ENCODE assay signal across 25 cellular contexts in the genomic region with DNA sequence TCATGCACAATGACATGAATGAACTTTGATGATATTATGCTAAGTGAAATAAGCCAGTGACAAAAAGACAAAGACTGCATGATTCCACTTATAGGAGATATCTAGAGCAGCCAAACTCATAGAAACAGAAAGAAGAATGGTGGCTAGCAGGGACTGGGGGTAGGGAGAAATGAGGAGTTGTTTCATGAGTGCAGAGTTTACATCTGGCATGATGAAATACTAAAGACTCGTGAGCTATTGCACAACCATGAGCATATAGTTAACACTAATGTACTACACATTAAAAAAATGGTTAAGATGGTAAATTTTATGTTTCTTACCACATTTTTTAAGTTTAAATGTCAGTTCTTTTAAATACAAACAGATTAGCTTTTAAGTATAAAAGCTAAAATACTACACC. TPM values are rescaled to one million over a fixed set of nuclear protein-coding genes. Genes with fewer than 3 reads are reported as not detected.
DNase-seq lines count a peak whose midpoint lies in the region; ATAC-seq and TF ChIP-seq lines count a peak whose summit lies in the region.
"Had no signal": no experiment of that assay in that cellular context is flagged by ENCODE, and none has a peak within 500 bp of the region (broad histone marks: within the 10 kb centered on the region; RNA-seq: fewer than 3 reads in every experiment).

No MANE protein-coding gene starts in this region.

- no peaks in the 10 kb centered on the region for H3K36me3 ChIP-seq in SK-N-MC (ENCODE audit: insufficient read depth, low read length)
- H3K36me3 ChIP-seq: colonic mucosa had no signal

- no peaks in the 10 kb centered on the region for H3K9me3 ChIP-seq in SK-N-MC (ENCODE audit: low read depth, low read length)
- H3K9me3 ChIP-seq: colonic mucosa had no signal

- H3K36me3 Mint-ChIP-seq in activated CD4-positive, alpha-beta T cell treated with anti-CD3 and anti-CD28 coated beads for 36 hours (ENCODE audit: low read depth) = no peaks in the 10 kb centered on the region
- H3K36me3 Mint-ChIP-seq: activated CD8-positive, alpha-beta memory T cell treated with anti-CD3 and anti-CD28 coated beads, Interleukin-2, amount 10 ng/mL, durations not matched to agents 7 days and 5 days; activated naive CD8-positive, alpha-beta T cell; memory B cell; naive thymus-derived CD4-positive, alpha-beta T cell had no signal

- no peak overlapping the region for H3K4me3 Mint-ChIP-seq in activated CD4-positive, alpha-beta T cell treated with anti-CD3 and anti-CD28 coated beads for 36 hours
- H3K4me3 Mint-ChIP-seq: activated CD4-positive, alpha-beta T cell treated with anti-CD3 and anti-CD28 coated beads, Interleukin-2, amount 10 ng/mL, durations not matched to agents 24 days and 14 days; activated CD8-positive, alpha-beta memory T cell treated with anti-CD3 and anti-CD28 coated beads, Interleukin-2, amount 10 ng/mL, durations not matched to agents 7 days and 5 days; activated naive CD8-positive, alpha-beta T cell; activated T-helper 1 cell treated with anti-CD3 and anti-CD28 coated beads, Interleukin-12 subunit alpha, Interleukin-12 subunit beta, Interleukin-2, Interleukin-4 antibody, amounts not matched to agents 30 ng/mL and 10 ng/mL and 1 ng/mL, durations not matched to agents 14 hours and 24 hours and 36 hours; memory B cell; naive thymus-derived CD4-positive, alpha-beta T cell had no signal

- H3K27ac ChIP-seq in SK-N-MC = peak overlapping the region; percentile 84
- H3K27ac ChIP-seq: C4-2B, colonic mucosa had no signal

- no peak for ATAC-seq in activated CD4-positive, alpha-beta T cell treated with anti-CD3 and anti-CD28 coated beads for 36 hours
- no peak for ATAC-seq in GM21528 (IDR thresholded peaks at IDR 0.05; ENCODE audit: low FRiP score, unreplicated experiment)
- ATAC-seq: activated CD8-positive, alpha-beta memory T cell treated with anti-CD3 and anti-CD28 coated beads, Interleukin-2, amount 10 ng/mL, durations not matched to agents 7 days and 5 days; naive thymus-derived CD4-positive, alpha-beta T cell; right cardiac atrium had no signal

- CTCF ChIA-PET in activated CD4-positive, alpha-beta T cell treated with anti-CD3 and anti-CD28 coated beads for 36 hours (lab: Charles Lee) = no interaction called here

- H3K4me1 Mint-ChIP-seq in activated CD4-positive, alpha-beta T cell treated with anti-CD3 and anti-CD28 coated beads for 36 hours = no peaks in the 10 kb centered on the region
- H3K4me1 Mint-ChIP-seq: activated CD4-positive, alpha-beta T cell treated with anti-CD3 and anti-CD28 coated beads, Interleukin-2, amount 10 ng/mL, durations not matched to agents 24 days and 14 days; activated CD8-positive, alpha-beta memory T cell treated with anti-CD3 and anti-CD28 coated beads, Interleukin-2, amount 10 ng/mL, durations not matched to agents 7 days and 5 days; memory B cell; naive thymus-derived CD4-positive, alpha-beta T cell had no signal

- no peak overlapping the region for H3K27ac Mint-ChIP-seq in activated CD4-positive, alpha-beta T cell treated with anti-CD3 and anti-CD28 coated beads for 36 hours
- H3K27ac Mint-ChIP-seq: activated CD4-positive, alpha-beta T cell treated with anti-CD3 and anti-CD28 coated beads, Interleukin-2, amount 10 ng/mL, durations not matched to agents 24 days and 14 days; activated CD8-positive, alpha-beta memory T cell treated with anti-CD3 and anti-CD28 coated beads, Interleukin-2, amount 10 ng/mL, durations not matched to agents 7 days and 5 days; activated naive CD8-positive, alpha-beta T cell; activated T-helper 1 cell treated with anti-CD3 and anti-CD28 coated beads, Interleukin-12 subunit alpha, Interleukin-12 subunit beta, Interleukin-2, Interleukin-4 antibody, amounts not matched to agents 30 ng/mL and 10 ng/mL and 1 ng/mL, durations not matched to agents 14 hours and 24 hours and 36 hours; memory B cell; naive thymus-derived CD4-positive, alpha-beta T cell had no signal

- intact Hi-C loops in activated CD4-positive, alpha-beta T cell treated with anti-CD3 and anti-CD28 coated beads for 36 hours (cut with DNase I, micrococcal nuclease) = no loop called here
- intact Hi-C loops in head of caudate nucleus (cut with DNase I) = no loop called here

- no peak for TF ChIP-seq CTCF in AG10803 (conservative IDR thresholded peaks at IDR 0.05; ENCODE audit: low read length)
- TF ChIP-seq CTCF in fibroblast of mammary gland (conservative IDR thresholded peaks at IDR 0.05; ENCODE audit: control insufficient read depth, insufficient read depth, low read depth, low read length) = no peak

- H3K9ac ChIP-seq in SK-N-MC (ENCODE audit: insufficient read length) = no peak overlapping the region

- POLR2A ChIA-PET in activated CD4-positive, alpha-beta T cell treated with anti-CD3 and anti-CD28 coated beads for 36 hours (lab: Charles Lee) = no interaction called here

- H3K4me3 ChIP-seq in AG10803 (ENCODE audit: low read length) (no peak overlapping the region), SK-N-MC (0 out of 2 replicates have a peak overlapping the region, but pooled peaks have one; percentile 18), fibroblast of mammary gland (ENCODE audit: control insufficient read depth, low read depth, low read length) (no peak overlapping the region)
- H3K4me3 ChIP-seq: colonic mucosa had no signal

- no peaks in the 10 kb centered on the region for H3K27me3 Mint-ChIP-seq in activated CD4-positive, alpha-beta T cell treated with anti-CD3 and anti-CD28 coated beads for 36 hours
- H3K27me3 Mint-ChIP-seq: activated CD4-positive, alpha-beta T cell treated with anti-CD3 and anti-CD28 coated beads, Interleukin-2, amount 10 ng/mL, durations not matched to agents 24 days and 14 days; activated CD8-positive, alpha-beta memory T cell treated with anti-CD3 and anti-CD28 coated beads, Interleukin-2, amount 10 ng/mL, durations not matched to agents 7 days and 5 days; activated naive CD8-positive, alpha-beta T cell; memory B cell; naive thymus-derived CD4-positive, alpha-beta T cell had no signal

- peak; percentile 6 for DNase-seq in AG10803 (ENCODE audit: low read depth)
- DNase-seq in HuH-7 (ENCODE audit: low spot score) = peak; percentile 8
- peak; percentile 58 for DNase-seq in SK-N-MC (ENCODE audit: low read depth, low spot score)
- peak; percentile 30 for DNase-seq in fibroblast of mammary gland (ENCODE audit: low read depth)
- no peak for DNase-seq in activated CD4-positive, alpha-beta T cell treated with anti-CD3 and anti-CD28 coated beads for 36 hours
- no peak for DNase-seq in A172 (ENCODE audit: low spot score)
- no peak for DNase-seq in head of caudate nucleus
- DNase-seq: activated CD4-positive, alpha-beta T cell treated with anti-CD3 and anti-CD28 coated beads, Interleukin-2, amount 10 ng/mL, durations not matched to agents 24 days and 14 days; activated CD8-positive, alpha-beta memory T cell treated with anti-CD3 and anti-CD28 coated beads, Interleukin-2, amount 10 ng/mL, durations not matched to agents 7 days and 5 days; colonic mucosa; kidney glomerular epithelial cell; naive thymus-derived CD4-positive, alpha-beta T cell; NCI-H1105 treated with DMSO at 0.1 percent for 48 hours; NCI-H2081 treated with DMSO at 0.1 percent for 48 hours; right cardiac atrium; stimulated activated CD4-positive, alpha-beta T cell treated with anti-CD3 and anti-CD28 coated beads, Interleukin-15, amount 100 ng/mL, for 24 hours; SW 1271 had no signal

- H3K9me3 Mint-ChIP-seq in activated CD4-positive, alpha-beta T cell treated with anti-CD3 and anti-CD28 coated beads for 36 hours (ENCODE audit: low read depth) = no peaks in the 10 kb centered on the region
- H3K9me3 Mint-ChIP-seq: activated CD4-positive, alpha-beta T cell treated with anti-CD3 and anti-CD28 coated beads, Interleukin-2, amount 10 ng/mL, durations not matched to agents 24 days and 14 days; activated T-helper 1 cell treated with anti-CD3 and anti-CD28 coated beads, Interleukin-12 subunit alpha, Interleukin-12 subunit beta, Interleukin-2, Interleukin-4 antibody, amounts not matched to agents 30 ng/mL and 10 ng/mL and 1 ng/mL, durations not matched to agents 14 hours and 24 hours and 36 hours; memory B cell had no signal

RNA-seq across cellular contexts. Expression of gene ESRRG, which starts 57.8 kb away (rescaled TPM):
- total RNA-seq in activated CD4-positive, alpha-beta T cell treated with anti-CD3 and anti-CD28 coated beads for 36 hours = not detected
- 0.02 and 0.05 TPM in 2 replicates for total RNA-seq in A172 (2014; rRNA removed; shearing (Covaris generic))
- total RNA-seq: A673; activated CD4-positive, alpha-beta T cell treated with anti-CD3 and anti-CD28 coated beads, Interleukin-2, amount 10 ng/mL, durations not matched to agents 24 days and 14 days; activated CD8-positive, alpha-beta memory T cell treated with anti-CD3 and anti-CD28 coated beads, Interleukin-2, amount 10 ng/mL, durations not matched to agents 7 days and 5 days; activated T-helper 1 cell treated with anti-CD3 and anti-CD28 coated beads, Interleukin-12 subunit alpha, Interleukin-12 subunit beta, Interleukin-2, Interleukin-4 antibody, amounts not matched to agents 30 ng/mL and 10 ng/mL and 1 ng/mL, durations not matched to agents 14 hours and 24 hours and 36 hours; G401; naive thymus-derived CD4-positive, alpha-beta T cell; osteocyte had no signal

Comparison
In these comparisons a context has a peak if more than half of its experiments do, and no peak if none do; other contexts are left out.
1. DNase-seq: peak in AG10803 (single experiment), HuH-7 (single experiment), SK-N-MC (single experiment) and fibroblast of mammary gland (single experiment); none in activated CD4-positive, alpha-beta T cell treated with anti-CD3 and anti-CD28 coated beads for 36 hours (single experiment), A172 (single experiment) and head of caudate nucleus (0 of 42).